Comparison of ENCODE assay signal across 8 cellular contexts in the genomic region with DNA sequence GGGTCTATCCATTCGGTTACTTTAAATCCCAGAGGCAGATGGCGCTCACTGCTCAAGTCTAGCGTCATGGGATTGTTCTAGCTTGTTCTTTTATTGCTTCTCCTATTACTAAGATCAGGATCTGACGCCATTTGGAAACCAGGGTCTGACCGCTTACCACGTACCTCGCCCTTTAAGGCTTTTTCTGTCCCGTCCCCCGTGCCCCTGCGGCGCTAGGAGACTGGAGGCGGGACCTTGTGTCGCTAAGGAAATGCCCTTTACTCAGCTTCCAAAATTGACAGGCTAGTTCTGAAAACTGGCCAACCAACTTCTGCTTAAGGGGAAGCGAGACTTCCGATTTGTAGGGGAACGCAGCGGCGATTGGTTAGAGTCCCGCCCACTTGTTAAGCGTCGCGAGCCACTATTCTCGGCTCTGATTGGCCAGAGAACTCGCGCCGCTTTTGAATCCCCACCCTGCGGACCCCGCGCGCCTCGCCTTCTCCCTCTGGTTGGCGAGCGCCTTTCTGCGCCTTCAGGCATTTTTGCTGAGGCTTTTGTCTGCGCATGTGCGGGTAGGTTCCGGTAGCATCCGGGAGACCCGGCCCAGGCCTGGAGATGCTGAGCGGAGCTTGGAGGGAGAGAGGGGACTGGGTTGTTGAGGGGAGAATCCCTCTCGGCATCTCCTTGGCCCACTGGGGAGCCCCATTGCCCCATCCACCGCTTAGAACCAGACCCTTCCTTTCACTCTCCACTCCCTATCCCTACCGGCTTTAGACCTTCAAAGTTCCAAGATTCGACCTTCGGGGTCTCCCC. TPM values are rescaled to one million over a fixed set of nuclear protein-coding genes. Genes with fewer than 3 reads are reported as not detected.
DNase-seq lines count a peak whose midpoint lies in the region; ATAC-seq and TF ChIP-seq lines count a peak whose summit lies in the region.

No MANE protein-coding gene starts in this region.

- DNase-seq in DMS114 treated with DMSO at 0.1 percent for 48 hours (lab: John Stamatoyannopoulos, UW; ENCODE audit: unreplicated experiment) (peak; percentile 99), HuH-7 (ENCODE audit: low spot score) (peak; percentile 79), SJSA1 (ENCODE audit: low read depth in 1 of 2, low spot score in 2 of 2) (peak; percentile 90 to 94), germinal center (ENCODE audit: low spot score) (peak; percentile 97), substantia nigra (lab: John Stamatoyannopoulos, UW) (peak; percentile 23 to 96 (median 83))
- peak; percentile 98 for DNase-seq in activated naive CD4-positive, alpha-beta T cell treated with anti-CD3 and anti-CD28 coated beads for 36 hours

- CTCF ChIA-PET in activated naive CD4-positive, alpha-beta T cell treated with anti-CD3 and anti-CD28 coated beads for 36 hours (lab: Charles Lee), result interaction anchor here (0.7 to 2.7 kb wide), 4 partner anchors 22 to 121 kb away, joined by 3 to 7 read pairs (median 4); partner anchors contain the start of gene NKG7

- H3K27me3 Mint-ChIP-seq in activated naive CD4-positive, alpha-beta T cell treated with anti-CD3 and anti-CD28 coated beads for 36 hours (ENCODE audit: low read depth), result no peaks in the 10 kb centered on the region

- no peaks in the 10 kb centered on the region for H3K9me3 Mint-ChIP-seq in activated naive CD4-positive, alpha-beta T cell treated with anti-CD3 and anti-CD28 coated beads for 36 hours

- H3K9me3 ChIP-seq in SJSA1 (replicated peaks) (no peaks in the 10 kb centered on the region), neutrophil (no peaks in the 10 kb centered on the region)

- ATAC-seq in GM21526 (IDR thresholded peaks at IDR 0.05; ENCODE audit: low FRiP score, unreplicated experiment), result peak; percentile 78

- peaks cover 8% of the 10 kb centered on the region for H3K36me3 Mint-ChIP-seq in activated naive CD4-positive, alpha-beta T cell treated with anti-CD3 and anti-CD28 coated beads for 36 hours (ENCODE audit: low read depth)

- peak overlapping the region; percentile 95 for H3K4me3 Mint-ChIP-seq in activated naive CD4-positive, alpha-beta T cell treated with anti-CD3 and anti-CD28 coated beads for 36 hours

- H3K27ac Mint-ChIP-seq in activated naive CD4-positive, alpha-beta T cell treated with anti-CD3 and anti-CD28 coated beads for 36 hours, result peak overlapping the region; percentile 96

- H3K36me3 ChIP-seq in SJSA1 (no peaks in the 10 kb centered on the region), neutrophil (no peaks in the 10 kb centered on the region)

- H3K27me3 ChIP-seq in SJSA1 (replicated peaks), result no peaks in the 10 kb centered on the region
- H3K27me3 ChIP-seq in neutrophil, result no peaks in the 10 kb centered on the region

- H3K27ac ChIP-seq in SJSA1, result peak overlapping the region; percentile 23; the same call in 1 of the 2 replicates
- H3K27ac ChIP-seq in neutrophil, result peak overlapping the region; percentile 87
- H3K27ac ChIP-seq in substantia nigra (ENCODE audit: low read depth, low read length, poor library complexity, severe bottlenecking), result peak overlapping the region; percentile 70

- peak overlapping the region; percentile 37 for H3K4me3 ChIP-seq in SJSA1
- peak overlapping the region; percentile 66 to 74 for H3K4me3 ChIP-seq in neutrophil (ENCODE audit: low read depth in 1 of 2, low read length in 1 of 2)

- intact Hi-C loops in activated naive CD4-positive, alpha-beta T cell treated with anti-CD3 and anti-CD28 coated beads for 36 hours (cut with micrococcal nuclease), result loop anchor here (1.0 to 10.0 kb wide), 6 partner anchors 22 to 279 kb away; partner anchors contain the start of gene NKG7

- H3K4me1 ChIP-seq in SJSA1 (replicated peaks) (no peaks in the 10 kb centered on the region; the same call in 1 of the 2 replicates), neutrophil (ENCODE audit: control insufficient read depth in 1 of 2, insufficient read depth in 1 of 2, low read depth in 1 of 2, low read length in 1 of 2) (peaks cover 33 to 39% of the 10 kb centered on the region in 2 experiments)

- peaks cover 35% of the 10 kb centered on the region for H3K4me1 Mint-ChIP-seq in activated naive CD4-positive, alpha-beta T cell treated with anti-CD3 and anti-CD28 coated beads for 36 hours (ENCODE audit: low read depth)

- TF ChIP-seq CTCF in neutrophil (IDR thresholded peaks at IDR 0.05), result no peak

RNA-seq across cellular contexts. Expression of gene C19orf84, which starts 3.9 kb away (rescaled TPM):
- not detected in 2 replicates for total RNA-seq in SJSA1 (2014; rRNA removed; shearing (Covaris generic))
- not detected for total RNA-seq in activated naive CD4-positive, alpha-beta T cell treated with anti-CD3 and anti-CD28 coated beads for 36 hours

RNA-seq across cellular contexts. Expression of gene LIM2, which starts 6.5 kb away (rescaled TPM):
- not detected in 2 replicates for total RNA-seq in SJSA1 (2014; rRNA removed; shearing (Covaris generic))
- not detected for total RNA-seq in activated naive CD4-positive, alpha-beta T cell treated with anti-CD3 and anti-CD28 coated beads for 36 hours

RNA-seq across cellular contexts. Expression of gene NKG7, which starts 21.8 kb away (rescaled TPM):
- total RNA-seq in SJSA1 (2014; rRNA removed; shearing (Covaris generic)), result not detected in 2 replicates
- total RNA-seq in activated naive CD4-positive, alpha-beta T cell treated with anti-CD3 and anti-CD28 coated beads for 36 hours, result 10 to 100 TPM; 16.3 to 17.5 TPM

RNA-seq across cellular contexts. Expression of gene SIGLEC10, which starts 23.2 kb away (rescaled TPM):
- not detected in 2 replicates for total RNA-seq in SJSA1 (2014; rRNA removed; shearing (Covaris generic))
- total RNA-seq in activated naive CD4-positive, alpha-beta T cell treated with anti-CD3 and anti-CD28 coated beads for 36 hours, result not detected

RNA-seq across cellular contexts. Expression of gene CLDND2, which starts 25.4 kb away (rescaled TPM):
- total RNA-seq in SJSA1 (2014; rRNA removed; shearing (Covaris generic)), result not detected in 2 replicates
- under 1 TPM; 0.72 TPM for total RNA-seq in activated naive CD4-positive, alpha-beta T cell treated with anti-CD3 and anti-CD28 coated beads for 36 hours

Comparison
In these comparisons a context has a peak if more than half of its experiments do, and no peak if none do; other contexts are left out.
1. Peak in every context shown above with its lines: DNase-seq, ATAC-seq, H3K4me3 ChIP-seq and H3K27ac ChIP-seq.
2. H3K27ac ChIP-seq: peak in every context shown above with its lines; median percentile 87 in neutrophil; 70 in substantia nigra; 23 in SJSA1.
3. RNA of gene NKG7, which starts 21.8 kb away (total RNA-seq): 16.3 to 17.5 TPM in activated naive CD4-positive, alpha-beta T cell treated with anti-CD3 and anti-CD28 coated beads for 36 hours; not detected in SJSA1; every median in the first group is over 10 times any median in the second.